ENCODE assay signal across 13 cellular contexts in the genomic region with DNA sequence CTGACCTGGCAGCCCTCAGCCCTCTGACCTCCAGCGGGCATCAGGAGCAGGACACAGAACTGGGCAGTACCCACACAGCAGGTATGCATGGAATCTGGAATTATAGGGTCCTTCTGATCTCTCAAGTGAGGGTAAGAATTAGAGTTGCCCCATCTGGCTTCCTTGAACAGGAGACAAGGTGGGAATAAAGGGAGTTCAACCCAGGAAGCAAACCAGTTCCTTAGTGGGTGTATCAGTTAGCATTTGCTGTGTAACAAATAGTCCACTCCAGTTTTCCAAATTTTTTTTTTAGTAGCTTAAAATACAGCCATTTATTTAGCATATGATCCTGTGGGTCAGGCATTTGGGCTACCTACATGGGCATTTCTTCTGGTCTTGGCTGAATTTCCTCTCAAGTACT. TPM values are rescaled to one million over a fixed set of nuclear protein-coding genes. Genes with fewer than 3 reads are reported as not detected.
A peak's percentile ranks its signal among the peaks of the same experiment; 100 is the strongest.
DNase-seq lines count a peak whose midpoint lies in the region; ATAC-seq and TF ChIP-seq lines count a peak whose summit lies in the region.
"Had no signal": no experiment of that assay in that cellular context is flagged by ENCODE, and none has a peak within 500 bp of the region (broad histone marks: within the 10 kb centered on the region; RNA-seq: fewer than 3 reads in every experiment).

No MANE protein-coding gene starts in this region.

- peaks cover 65% of the 10 kb centered on the region for H4K20me1 ChIP-seq in BLaER1

- TF ChIP-seq CTCF in CD4-positive, alpha-beta T cell (IDR thresholded peaks at IDR 0.05), result no peak

- H3K9ac ChIP-seq in BLaER1, result no peak overlapping the region

- intact Hi-C loops in CD4-positive, alpha-beta T cell (cut with DNase I, micrococcal nuclease), result no loop called here

- H3K4me3 ChIP-seq in BLaER1, result no peak overlapping the region

- H3K4me1 Mint-ChIP-seq in CD4-positive, alpha-beta T cell (ENCODE audit: low read depth), result peaks cover 4% of the 10 kb centered on the region
- peaks cover 0 to 5% of the 10 kb centered on the region in 2 donors for H3K4me1 Mint-ChIP-seq in effector memory CD8-positive, alpha-beta T cell (ENCODE audit: low read depth in 2 of 2)
- peaks cover 18% of the 10 kb centered on the region for H3K4me1 Mint-ChIP-seq in stimulated activated memory B cell treated with anti-CD40 and anti-IgM and Interleukin-4, amounts not matched to agents 10 μg/mL and 1 μg/mL and 100 μg/mL, for 72 hours
- H3K4me1 Mint-ChIP-seq: H9 had no signal

- H3K27ac ChIP-seq in BLaER1, result no peak overlapping the region
- H3K27ac ChIP-seq in CD4-positive, alpha-beta T cell (ENCODE audit: low read depth, low read length), result no peak overlapping the region

- peak overlapping the region; percentile 33 for H3K27ac Mint-ChIP-seq in CD4-positive, alpha-beta T cell
- peak overlapping the region; percentile 59 to 90 for H3K27ac Mint-ChIP-seq in effector memory CD8-positive, alpha-beta T cell
- peak overlapping the region; percentile 78 for H3K27ac Mint-ChIP-seq in stimulated activated memory B cell treated with anti-CD40 and anti-IgM and Interleukin-4, amounts not matched to agents 10 μg/mL and 1 μg/mL and 100 μg/mL, for 72 hours
- H3K27ac Mint-ChIP-seq: H9 had no signal

- H3K4me1 ChIP-seq in BLaER1, result peaks cover 37% of the 10 kb centered on the region
- H3K4me1 ChIP-seq: Caco-2 had no signal

- H3K4me3 Mint-ChIP-seq in CD4-positive, alpha-beta T cell, result no peak overlapping the region
- no peak overlapping the region for H3K4me3 Mint-ChIP-seq in effector memory CD8-positive, alpha-beta T cell
- H3K4me3 Mint-ChIP-seq in stimulated activated memory B cell treated with anti-CD40 and anti-IgM and Interleukin-4, amounts not matched to agents 10 μg/mL and 1 μg/mL and 100 μg/mL, for 72 hours, result no peak overlapping the region
- H3K4me3 Mint-ChIP-seq: CD8-positive, alpha-beta memory T cell; H9 had no signal

- H3K36me3 ChIP-seq in BLaER1, result peaks cover 99% of the 10 kb centered on the region

- DNase-seq in CD4-positive, alpha-beta T cell, result no peak
- no peak for DNase-seq in effector memory CD8-positive, alpha-beta T cell
- no peak for DNase-seq in stimulated activated CD4-positive, alpha-beta T cell treated with anti-CD3 and anti-CD28 coated beads, Interleukin-12 subunit alpha, Interleukin-12 subunit beta, amount 100 ng/mL, for 4 hours
- DNase-seq in SHP77 (lab: John Stamatoyannopoulos, UW) (no peak), retina (no peak)
- DNase-seq: AML-193; Caco-2; CD8-positive, alpha-beta memory T cell; H9; IMR-90; KBM-7 had no signal

- H3K9me3 ChIP-seq in BLaER1, result peaks cover 12% of the 10 kb centered on the region
- H3K9me3 ChIP-seq in CD4-positive, alpha-beta T cell (ENCODE audit: control insufficient read depth, low read length), result no peaks in the 10 kb centered on the region

- H3K27me3 ChIP-seq in BLaER1, result no peaks in the 10 kb centered on the region
- H3K27me3 ChIP-seq in CD4-positive, alpha-beta T cell (ENCODE audit: control insufficient read depth, insufficient read depth, low read length), result no peaks in the 10 kb centered on the region

- H3K36me3 Mint-ChIP-seq in CD4-positive, alpha-beta T cell (ENCODE audit: low read depth), result peaks cover 74% of the 10 kb centered on the region
- peaks cover 57% of the 10 kb centered on the region for H3K36me3 Mint-ChIP-seq in effector memory CD8-positive, alpha-beta T cell (ENCODE audit: insufficient read depth)
- H3K36me3 Mint-ChIP-seq in stimulated activated memory B cell treated with anti-CD40 and anti-IgM and Interleukin-4, amounts not matched to agents 10 μg/mL and 1 μg/mL and 100 μg/mL, for 72 hours, result peaks cover 68% of the 10 kb centered on the region

- CTCF ChIA-PET in CD4-positive, alpha-beta T cell (lab: Charles Lee), result no interaction called here

- H3K9me3 Mint-ChIP-seq in CD4-positive, alpha-beta T cell, result no peaks in the 10 kb centered on the region
- no peaks in the 10 kb centered on the region for H3K9me3 Mint-ChIP-seq in effector memory CD8-positive, alpha-beta T cell
- no peaks in the 10 kb centered on the region for H3K9me3 Mint-ChIP-seq in stimulated activated memory B cell treated with anti-CD40 and anti-IgM and Interleukin-4, amounts not matched to agents 10 μg/mL and 1 μg/mL and 100 μg/mL, for 72 hours
- H3K9me3 Mint-ChIP-seq: CD8-positive, alpha-beta memory T cell had no signal

- POLR2A ChIA-PET in CD4-positive, alpha-beta T cell (lab: Charles Lee), result no interaction called here

- H3K27me3 Mint-ChIP-seq in CD4-positive, alpha-beta T cell, result no peaks in the 10 kb centered on the region
- no peaks in the 10 kb centered on the region for H3K27me3 Mint-ChIP-seq in effector memory CD8-positive, alpha-beta T cell
- no peaks in the 10 kb centered on the region for H3K27me3 Mint-ChIP-seq in stimulated activated memory B cell treated with anti-CD40 and anti-IgM and Interleukin-4, amounts not matched to agents 10 μg/mL and 1 μg/mL and 100 μg/mL, for 72 hours
- H3K27me3 Mint-ChIP-seq: CD8-positive, alpha-beta memory T cell had no signal

- no peak for ATAC-seq in CD4-positive, alpha-beta T cell (ENCODE audit: poor library complexity)
- ATAC-seq in effector memory CD8-positive, alpha-beta T cell (replicated peaks), result no peak
- no peak for ATAC-seq in stimulated activated memory B cell treated with anti-CD40 and anti-IgM and Interleukin-4, amounts not matched to agents 10 μg/mL and 1 μg/mL and 100 μg/mL, for 72 hours

- peak overlapping the region; percentile 76 for H3K4me2 ChIP-seq in BLaER1

RNA-seq across cellular contexts. Expression of a gene that starts 15.7 kb away (rescaled TPM):
- total RNA-seq in CD4-positive, alpha-beta T cell, result 10 to 100 TPM; 13.6 to 14.7 TPM

RNA-seq across cellular contexts. Expression of a gene that starts 26.9 kb away (rescaled TPM):
- 10 to 100 TPM; 49.0 to 51.1 TPM for total RNA-seq in CD4-positive, alpha-beta T cell

RNA-seq across cellular contexts. Expression of a gene that starts 42.0 kb away (rescaled TPM):
- 1 to 10 TPM; 6.0 TPM for total RNA-seq in CD4-positive, alpha-beta T cell
